Comparison of ENCODE assay signal across 23 cellular contexts in the genomic region with DNA sequence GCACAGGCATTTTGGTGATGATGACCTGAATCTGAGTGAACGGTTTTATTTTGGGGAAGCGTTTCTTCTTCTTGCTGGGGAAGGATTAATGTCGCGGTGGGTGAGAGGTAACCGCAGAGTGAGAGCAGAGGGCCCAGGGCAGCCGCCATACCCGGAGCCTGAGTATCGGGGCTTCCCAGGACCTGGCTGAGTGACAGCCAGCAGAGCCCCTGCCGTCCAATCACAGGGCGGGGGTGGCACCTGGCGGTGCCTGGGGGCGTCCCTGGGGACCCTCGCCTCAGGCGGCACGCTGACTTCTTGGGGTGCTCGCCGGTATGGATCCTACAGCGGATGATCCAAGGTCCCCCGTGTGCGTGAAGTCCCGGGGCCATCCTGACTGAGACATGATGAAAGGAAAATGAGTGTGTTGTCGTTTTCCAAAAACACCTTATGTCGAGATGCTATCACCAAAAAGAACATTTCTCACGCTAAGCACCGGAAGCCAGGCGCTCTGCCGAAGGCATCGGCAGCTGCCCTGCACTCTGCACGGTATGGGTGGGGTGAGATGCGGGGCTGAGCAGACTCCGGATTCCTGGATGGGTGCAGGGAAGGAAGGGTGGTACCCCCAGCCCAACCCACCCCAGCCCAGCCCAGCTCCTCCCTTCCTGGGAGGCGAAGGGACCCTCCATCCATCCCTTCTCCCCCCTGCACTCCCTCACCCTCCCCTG.
"Had no signal": no experiment of that assay in that cellular context is flagged by ENCODE, and none has a peak within 500 bp of the region (broad histone marks: within the 10 kb centered on the region; RNA-seq: fewer than 3 reads in every experiment).

No MANE protein-coding gene starts in this region.

- H3K27me3 Mint-ChIP-seq: activated naive CD8-positive, alpha-beta T cell treated with anti-CD3 and anti-CD28 coated beads, Interleukin-2, amount 50 U/mL, for 24 hours; stimulated activated naive CD8-positive, alpha-beta T cell treated with anti-CD3 and anti-CD28 coated beads, Interleukin-15, Interleukin-2, amounts not matched to agents 100 ng/mL and 50 ng/mL, for 24 hours had no signal

- H3K4me1 Mint-ChIP-seq: activated naive CD8-positive, alpha-beta T cell treated with anti-CD3 and anti-CD28 coated beads, Interleukin-2, amount 50 U/mL, for 24 hours; mesothelial cell of epicardium had no signal

- H3K27ac Mint-ChIP-seq: activated naive CD8-positive, alpha-beta T cell treated with anti-CD3 and anti-CD28 coated beads, Interleukin-2, amount 50 U/mL, for 24 hours; brain; mesothelial cell of epicardium; nephron progenitor cell; stimulated activated naive CD8-positive, alpha-beta T cell treated with anti-CD3 and anti-CD28 coated beads, Interleukin-15, Interleukin-2, amounts not matched to agents 100 ng/mL and 50 ng/mL, for 24 hours; T-helper 2 cell treated with Interferon-gamma antibody and Interleukin-4, amounts not matched to agents 5 μg/mL and 100 μg/mL, for 36 hours had no signal

- H3K27me3 ChIP-seq: gastrocnemius medialis had no signal

- H3K36me3 ChIP-seq: gastrocnemius medialis, left lung, suprapubic skin had no signal

- H3K4me1 ChIP-seq: gastrocnemius medialis, left lung, psoas muscle, suprapubic skin had no signal

- H3K9me3 ChIP-seq: gastrocnemius medialis, left lung, psoas muscle, suprapubic skin had no signal

- H3K4me3 Mint-ChIP-seq: activated naive CD8-positive, alpha-beta T cell treated with anti-CD3 and anti-CD28 coated beads, Interleukin-2, amount 50 U/mL, for 24 hours; activated T-cell treated with anti-CD3 and anti-CD28 coated beads, Interleukin-2, amount 50 U/mL, for 4 hours; brain; mesothelial cell of epicardium; nephron progenitor cell; stimulated activated naive CD8-positive, alpha-beta T cell treated with anti-CD3 and anti-CD28 coated beads, Interleukin-15, Interleukin-2, amounts not matched to agents 100 ng/mL and 50 ng/mL, for 24 hours; T-helper 2 cell treated with Interferon-gamma antibody and Interleukin-4, amounts not matched to agents 5 μg/mL and 100 μg/mL, for 36 hours had no signal

- H3K27ac ChIP-seq: gastrocnemius medialis, left lung, psoas muscle, suprapubic skin had no signal

- H3K4me3 ChIP-seq: gastrocnemius medialis, left lung, psoas muscle, suprapubic skin had no signal

- H3K9me3 Mint-ChIP-seq: activated naive CD8-positive, alpha-beta T cell treated with anti-CD3 and anti-CD28 coated beads, Interleukin-2, amount 50 U/mL, for 24 hours; activated T-cell treated with anti-CD3 and anti-CD28 coated beads, Interleukin-2, amount 50 U/mL, for 4 hours; brain; mesothelial cell of epicardium; nephron progenitor cell; stimulated activated naive CD8-positive, alpha-beta T cell treated with anti-CD3 and anti-CD28 coated beads, Interleukin-15, Interleukin-2, amounts not matched to agents 100 ng/mL and 50 ng/mL, for 24 hours; T-helper 2 cell treated with Interferon-gamma antibody and Interleukin-4, amounts not matched to agents 5 μg/mL and 100 μg/mL, for 36 hours had no signal

- H3K36me3 Mint-ChIP-seq: brain, mesothelial cell of epicardium had no signal

- DNase-seq: activated CD4-positive, alpha-beta T cell treated with anti-CD3 and anti-CD28 coated beads for 48 hours; activated CD4-positive, CD25-positive, alpha-beta regulatory T cell; activated CD8-positive, alpha-beta memory T cell treated with anti-CD3 and anti-CD28 coated beads, Interleukin-2, amount 50 U/mL, for 4 hours; activated gamma-delta T cell; activated naive CD8-positive, alpha-beta T cell treated with anti-CD3 and anti-CD28 coated beads, Interleukin-2, amount 50 U/mL, for 24 hours; activated T-cell treated with anti-CD3 and anti-CD28 coated beads, Interleukin-2, amount 50 U/mL, for 4 hours; anterior cingulate cortex; caudate nucleus; erythroblast; gastrocnemius medialis; head of caudate nucleus; nephron progenitor cell; occipital lobe; psoas muscle; stimulated activated CD4-positive, alpha-beta T cell treated with anti-CD3 and anti-CD28 coated beads, Interleukin-2, amount 100 ng/mL, for 24 hours; trophoblast cell had no signal

- ATAC-seq: activated naive CD8-positive, alpha-beta T cell treated with anti-CD3 and anti-CD28 coated beads, Interleukin-2, amount 50 U/mL, for 24 hours; gastrocnemius medialis; left lung; psoas muscle; right cardiac atrium had no signal
